Comparison of ENCODE assay signal across 17 cellular contexts in genomic region chr11:86149813-86150212, GRCh38.
"Had no signal": no experiment of that assay in that cellular context is flagged by ENCODE, and none has a peak within 500 bp of the region (broad histone marks: within the 10 kb centered on the region; RNA-seq: fewer than 3 reads in every experiment).

No MANE protein-coding gene starts in this region.

- H3K36me3 Mint-ChIP-seq: memory B cell; stimulated activated memory B cell treated with anti-CD40 and anti-IgM and Interleukin-4, amounts not matched to agents 10 μg/mL and 1 μg/mL and 100 μg/mL, for 72 hours had no signal

- H3K9me3 Mint-ChIP-seq: activated CD4-positive, alpha-beta T cell treated with anti-CD3 and anti-CD28 coated beads, Interleukin-2, amount 10 ng/mL, durations not matched to agents 24 days and 14 days; activated CD8-positive, alpha-beta T cell treated with anti-CD3 and anti-CD28 coated beads for 36 hours; activated naive CD4-positive, alpha-beta T cell treated with anti-CD3 and anti-CD28 coated beads for 36 hours; memory B cell; neural crest cell; stimulated activated memory B cell treated with anti-CD40 and anti-IgM and Interleukin-4, amounts not matched to agents 10 μg/mL and 1 μg/mL and 100 μg/mL, for 72 hours; T-helper 1 cell treated with Interleukin-12 subunit alpha and Interleukin-12 subunit beta and Interleukin-4 antibody, amounts not matched to agents 30 μg/mL and 1 μg/mL, for 36 hours had no signal

- H3K9me3 ChIP-seq: heart right ventricle, prostate gland, sigmoid colon, spleen, thyroid gland had no signal

- H3K4me3 Mint-ChIP-seq: activated CD4-positive, alpha-beta T cell treated with anti-CD3 and anti-CD28 coated beads, Interleukin-2, amount 10 ng/mL, durations not matched to agents 24 days and 14 days; activated CD8-positive, alpha-beta T cell treated with anti-CD3 and anti-CD28 coated beads for 36 hours; activated naive CD4-positive, alpha-beta T cell treated with anti-CD3 and anti-CD28 coated beads for 36 hours; memory B cell; neural crest cell; stimulated activated memory B cell treated with anti-CD40 and anti-IgM and Interleukin-4, amounts not matched to agents 10 μg/mL and 1 μg/mL and 100 μg/mL, for 72 hours; T-helper 1 cell treated with Interleukin-12 subunit alpha and Interleukin-12 subunit beta and Interleukin-4 antibody, amounts not matched to agents 30 μg/mL and 1 μg/mL, for 36 hours had no signal

- H3K4me3 ChIP-seq: heart right ventricle, prostate gland, sigmoid colon, spleen, thyroid gland had no signal

- H3K36me3 ChIP-seq: heart right ventricle, prostate gland, sigmoid colon, spleen, thyroid gland had no signal

- H3K27me3 Mint-ChIP-seq: activated CD4-positive, alpha-beta T cell treated with anti-CD3 and anti-CD28 coated beads, Interleukin-2, amount 10 ng/mL, durations not matched to agents 24 days and 14 days; activated CD8-positive, alpha-beta T cell treated with anti-CD3 and anti-CD28 coated beads for 36 hours; stimulated activated memory B cell treated with anti-CD40 and anti-IgM and Interleukin-4, amounts not matched to agents 10 μg/mL and 1 μg/mL and 100 μg/mL, for 72 hours had no signal

- H3K27ac Mint-ChIP-seq: activated CD4-positive, alpha-beta T cell treated with anti-CD3 and anti-CD28 coated beads, Interleukin-2, amount 10 ng/mL, durations not matched to agents 24 days and 14 days; activated CD8-positive, alpha-beta T cell treated with anti-CD3 and anti-CD28 coated beads for 36 hours; activated naive CD4-positive, alpha-beta T cell treated with anti-CD3 and anti-CD28 coated beads for 36 hours; memory B cell; stimulated activated memory B cell treated with anti-CD40 and anti-IgM and Interleukin-4, amounts not matched to agents 10 μg/mL and 1 μg/mL and 100 μg/mL, for 72 hours; T-helper 1 cell treated with Interleukin-12 subunit alpha and Interleukin-12 subunit beta and Interleukin-4 antibody, amounts not matched to agents 30 μg/mL and 1 μg/mL, for 36 hours had no signal

- H3K4me1 ChIP-seq: prostate gland had no signal

- ATAC-seq: activated CD8-positive, alpha-beta T cell treated with anti-CD3 and anti-CD28 coated beads for 36 hours; heart right ventricle; left ventricle myocardium superior; stimulated activated memory B cell treated with anti-CD40 and anti-IgM and Interleukin-4, amounts not matched to agents 10 μg/mL and 1 μg/mL and 100 μg/mL, for 72 hours had no signal

- DNase-seq: activated CD4-positive, alpha-beta T cell treated with anti-CD3 and anti-CD28 coated beads, Interleukin-2, amount 10 ng/mL, durations not matched to agents 24 days and 14 days; activated CD8-positive, alpha-beta T cell treated with anti-CD3 and anti-CD28 coated beads for 36 hours; activated naive CD4-positive, alpha-beta T cell treated with anti-CD3 and anti-CD28 coated beads for 36 hours; activated T-cell treated with anti-CD3 and anti-CD28 coated beads, Interleukin-2, amount 50 U/mL, for 1 hour; aorta; cerebellar nuclear complex; heart right ventricle; left ventricle myocardium superior; sigmoid colon; spleen; stimulated activated CD4-positive, alpha-beta T cell treated with anti-CD3 and anti-CD28 coated beads, Interleukin-4, amount 100 ng/mL, for 4 hours; thyroid gland had no signal

- H3K27me3 ChIP-seq: heart right ventricle, sigmoid colon, spleen, thyroid gland had no signal

- H3K27ac ChIP-seq: prostate gland, spleen had no signal
